Comparison of ENCODE assay signal across 28 cellular contexts in genomic region chr1:77026640-77027039, GRCh38.
"Had no signal": no experiment of that assay in that cellular context is flagged by ENCODE, and none has a peak within 500 bp of the region (broad histone marks: within the 10 kb centered on the region; RNA-seq: fewer than 3 reads in every experiment).

No MANE protein-coding gene starts in this region.

- H3K4me2 ChIP-seq: neural progenitor cell had no signal

- H3K4me1 ChIP-seq: parathyroid adenoma, psoas muscle, right lobe of liver, thyroid gland, upper lobe of left lung had no signal

- H3K79me2 ChIP-seq: parathyroid adenoma had no signal

- H3K4me3 Mint-ChIP-seq: nephron; neural progenitor cell; stimulated activated effector memory CD8-positive, alpha-beta T cell treated with anti-CD3 and anti-CD28 coated beads, Interleukin-12 subunit alpha, Interleukin-12 subunit beta, amount 100 ng/mL, for 72 hours; stimulated activated naive B cell treated with anti-CD40 and anti-IgM and Interleukin-4, amounts not matched to agents 10 μg/mL and 1 μg/mL and 100 μg/mL, for 72 hours; stimulated activated naive CD8-positive, alpha-beta T cell treated with anti-CD3 and anti-CD28 coated beads, Interleukin-15, Interleukin-2, amounts not matched to agents 100 ng/mL and 50 ng/mL, for 24 hours had no signal

- H3K9me3 ChIP-seq: ovary, psoas muscle, right lobe of liver, sigmoid colon, stomach, thoracic aorta, thyroid gland, tibial nerve, upper lobe of left lung, vagina had no signal

- ATAC-seq: psoas muscle; right cardiac atrium; right lobe of liver; stimulated activated effector memory CD8-positive, alpha-beta T cell treated with anti-CD3 and anti-CD28 coated beads, Interleukin-12 subunit alpha, Interleukin-12 subunit beta, amount 100 ng/mL, for 72 hours; stimulated activated naive B cell treated with anti-CD40 and anti-IgM and Interleukin-4, amounts not matched to agents 10 μg/mL and 1 μg/mL and 100 μg/mL, for 72 hours had no signal

- H2AFZ ChIP-seq: neural progenitor cell, parathyroid adenoma had no signal

- H3K9ac ChIP-seq: neural progenitor cell, parathyroid adenoma had no signal

- H3K4me3 ChIP-seq: neural progenitor cell, ovary, psoas muscle, right lobe of liver, sigmoid colon, stomach, thoracic aorta, thyroid gland, tibial nerve, upper lobe of left lung, vagina had no signal

- H3K36me3 Mint-ChIP-seq: stimulated activated effector memory CD8-positive, alpha-beta T cell treated with anti-CD3 and anti-CD28 coated beads, Interleukin-12 subunit alpha, Interleukin-12 subunit beta, amount 100 ng/mL, for 72 hours; stimulated activated naive B cell treated with anti-CD40 and anti-IgM and Interleukin-4, amounts not matched to agents 10 μg/mL and 1 μg/mL and 100 μg/mL, for 72 hours had no signal

- H3K27me3 ChIP-seq: neural progenitor cell, ovary, right lobe of liver, sigmoid colon, stomach, thyroid gland, tibial nerve, upper lobe of left lung, vagina had no signal

- DNase-seq: occipital lobe; ovary; posterior cingulate gyrus; psoas muscle; right cardiac atrium; right lobe of liver; sigmoid colon; small intestine; stimulated activated CD4-positive, alpha-beta T cell treated with anti-CD3 and anti-CD28 coated beads, Interleukin-15, amount 100 ng/mL, for 24 hours; stimulated activated CD4-positive, alpha-beta T cell treated with anti-CD3 and anti-CD28 coated beads, Interleukin-2, amount 100 ng/mL, for 24 hours; stimulated activated CD4-positive, alpha-beta T cell treated with anti-CD3 and anti-CD28 coated beads, Interleukin-2, amount 100 ng/mL, for 48 hours; stimulated activated CD4-positive, alpha-beta T cell treated with anti-CD3 and anti-CD28 coated beads, Interleukin-4, amount 100 ng/mL, for 24 hours; stimulated activated naive B cell treated with anti-CD40 and anti-IgM and Interleukin-4, amounts not matched to agents 10 μg/mL and 1 μg/mL and 100 μg/mL, for 72 hours; stimulated activated naive CD4-positive, alpha-beta T cell treated with Interleukin-2 at 50 U/mL for 16 hours; stomach; thyroid gland; trophoblast cell; upper lobe of left lung had no signal

- H3K36me3 ChIP-seq: neural progenitor cell, ovary, right lobe of liver, sigmoid colon, stomach, thoracic aorta, thyroid gland, tibial nerve, upper lobe of left lung, vagina had no signal

- H3K27me3 Mint-ChIP-seq: progenitor cell of endocrine pancreas had no signal

- FAIRE-seq: small intestine, urothelium cell line had no signal

- H3K4me1 Mint-ChIP-seq: stimulated activated effector memory CD8-positive, alpha-beta T cell treated with anti-CD3 and anti-CD28 coated beads, Interleukin-12 subunit alpha, Interleukin-12 subunit beta, amount 100 ng/mL, for 72 hours; stimulated activated naive B cell treated with anti-CD40 and anti-IgM and Interleukin-4, amounts not matched to agents 10 μg/mL and 1 μg/mL and 100 μg/mL, for 72 hours had no signal

- H3K27ac Mint-ChIP-seq: nephron; progenitor cell of endocrine pancreas; stimulated activated effector memory CD8-positive, alpha-beta T cell treated with anti-CD3 and anti-CD28 coated beads, Interleukin-12 subunit alpha, Interleukin-12 subunit beta, amount 100 ng/mL, for 72 hours; stimulated activated naive B cell treated with anti-CD40 and anti-IgM and Interleukin-4, amounts not matched to agents 10 μg/mL and 1 μg/mL and 100 μg/mL, for 72 hours; stimulated activated naive CD8-positive, alpha-beta T cell treated with anti-CD3 and anti-CD28 coated beads, Interleukin-15, Interleukin-2, amounts not matched to agents 100 ng/mL and 50 ng/mL, for 24 hours had no signal

- H3K9me3 Mint-ChIP-seq: nephron; neural progenitor cell; stimulated activated effector memory CD8-positive, alpha-beta T cell treated with anti-CD3 and anti-CD28 coated beads, Interleukin-12 subunit alpha, Interleukin-12 subunit beta, amount 100 ng/mL, for 72 hours; stimulated activated naive B cell treated with anti-CD40 and anti-IgM and Interleukin-4, amounts not matched to agents 10 μg/mL and 1 μg/mL and 100 μg/mL, for 72 hours; stimulated activated naive CD8-positive, alpha-beta T cell treated with anti-CD3 and anti-CD28 coated beads, Interleukin-15, Interleukin-2, amounts not matched to agents 100 ng/mL and 50 ng/mL, for 24 hours had no signal

- H3K27ac ChIP-seq: neural progenitor cell, ovary, parathyroid adenoma, psoas muscle, right lobe of liver, sigmoid colon, stomach, thoracic aorta, thyroid gland, tibial nerve, upper lobe of left lung, vagina had no signal
